ENCODE assay signal across 8 cellular contexts in genomic region chr2:72919414-72920316, GRCh38. TPM values are rescaled to one million over a fixed set of nuclear protein-coding genes. Genes with fewer than 3 reads are reported as not detected.
DNase-seq lines count a peak whose midpoint lies in the region; ATAC-seq and TF ChIP-seq lines count a peak whose summit lies in the region.

No MANE protein-coding gene starts in this region.

- no peak overlapping the region for H3K18ac ChIP-seq in H9 (ENCODE audit: insufficient read length, low read depth, low read length)

- no peak overlapping the region for H3T11ph ChIP-seq in H9 (ENCODE audit: low read length)

- H3K27ac Mint-ChIP-seq in CD4-positive, CD25-positive, alpha-beta regulatory T cell = no peak overlapping the region
- H3K27ac Mint-ChIP-seq in H9 (no peak overlapping the region), nephron (no peak overlapping the region)
- no peak overlapping the region for H3K27ac Mint-ChIP-seq in central memory CD8-positive, alpha-beta T cell (ENCODE audit: low read depth)

- H3K4me3 Mint-ChIP-seq in CD4-positive, CD25-positive, alpha-beta regulatory T cell = peak overlapping the region; percentile 27 to 53 (median 42)
- H3K4me3 Mint-ChIP-seq in H9 = peak overlapping the region; percentile 55 to 93
- peak overlapping the region; percentile 8 for H3K4me3 Mint-ChIP-seq in central memory CD8-positive, alpha-beta T cell
- H3K4me3 Mint-ChIP-seq in nephron = peak overlapping the region; percentile 65 to 84 (median 81)

- H3K36me3 ChIP-seq in CD4-positive, CD25-positive, alpha-beta regulatory T cell (ENCODE audit: control insufficient read depth, insufficient read depth, low read length) = no peaks in the 10 kb centered on the region

- no peak for TF ChIP-seq CTCF in H9 (conservative IDR thresholded peaks at IDR 0.05)
- no peak for TF ChIP-seq CTCF in nephron (IDR thresholded peaks at IDR 0.05; ENCODE audit: unreplicated experiment in 3 of 3)

- peaks cover 79% of the 10 kb centered on the region for H3K27me3 Mint-ChIP-seq in CD4-positive, CD25-positive, alpha-beta regulatory T cell
- peaks cover 25% of the 10 kb centered on the region for H3K27me3 Mint-ChIP-seq in H9 (ENCODE audit: low read depth)
- H3K27me3 Mint-ChIP-seq in central memory CD8-positive, alpha-beta T cell = peaks cover 84% of the 10 kb centered on the region
- H3K27me3 Mint-ChIP-seq in nephron (ENCODE audit: low read depth) = peaks cover 26% of the 10 kb centered on the region

- H2AFZ ChIP-seq in H9 (ENCODE audit: low read length) = no peak overlapping the region

- H3K27ac ChIP-seq in CD4-positive, CD25-positive, alpha-beta regulatory T cell (ENCODE audit: insufficient read depth, low read length, poor library complexity, severe bottlenecking) = no peak overlapping the region
- H3K27ac ChIP-seq in H9 (ENCODE audit: insufficient read length, low read depth, low read length) = no peak overlapping the region

- H3K23ac ChIP-seq in H9 (ENCODE audit: insufficient read length, low read depth, low read length) = no peak overlapping the region

- H2BK15ac ChIP-seq in H9 (ENCODE audit: low read depth, low read length) = no peak overlapping the region

- no peak overlapping the region for H3K4ac ChIP-seq in H9 (ENCODE audit: low read depth, low read length)

- H4K91ac ChIP-seq in H9 (ENCODE audit: insufficient read length, low read depth, low read length) = no peak overlapping the region

- H3K4me3 ChIP-seq in CD4-positive, CD25-positive, alpha-beta regulatory T cell (ENCODE audit: low read depth, low read length) = no peak overlapping the region

- H2BK20ac ChIP-seq in H9 (ENCODE audit: low read depth, low read length, poor library complexity, severe bottlenecking) = no peak overlapping the region

- no peak overlapping the region for H2BK5ac ChIP-seq in H9 (ENCODE audit: insufficient read length, low read length)

- no peak overlapping the region for H3K9ac ChIP-seq in H9 (ENCODE audit: extremely low read depth, insufficient read length, low read length)

- no peak for DNase-seq in CD4-positive, CD25-positive, alpha-beta regulatory T cell
- peak; percentile 62 for DNase-seq in H9
- DNase-seq in central memory CD8-positive, alpha-beta T cell (ENCODE audit: low spot score in 2 of 2) = no peak
- DNase-seq in sciatic nerve (ENCODE audit: low spot score) = no peak
- no peak for DNase-seq in NCI-H187 treated with DMSO at 0.1 percent for 48 hours (lab: John Stamatoyannopoulos, UW)
- DNase-seq in AG08396 (ENCODE audit: low spot score) = no peak
- DNase-seq in dermis blood vessel endothelial cell = no peak

- H4K5ac ChIP-seq in H9 (ENCODE audit: insufficient read length, low read depth, low read length) = no peak overlapping the region

- ATAC-seq in CD4-positive, CD25-positive, alpha-beta regulatory T cell (ENCODE audit: low read depth in 2 of 2) = no peak
- ATAC-seq in central memory CD8-positive, alpha-beta T cell (replicated peaks; ENCODE audit: extremely low read depth, poor library complexity, severe bottlenecking) = no peak
- no peak for ATAC-seq in sciatic nerve

- peaks cover 44% of the 10 kb centered on the region for H3K23me2 ChIP-seq in H9 (ENCODE audit: insufficient read length, low read depth, low read length, poor library complexity, severe bottlenecking)

- peaks cover 55% of the 10 kb centered on the region for H3K4me1 ChIP-seq in CD4-positive, CD25-positive, alpha-beta regulatory T cell (ENCODE audit: control insufficient read depth, insufficient read depth, low read length, poor library complexity, severe bottlenecking)
- H3K4me1 ChIP-seq in H9 (ENCODE audit: insufficient read depth, low read length) = peaks cover 5% of the 10 kb centered on the region

- WGBS in H9 (ENCODE audit: extremely low coverage, insufficient read length, low lambda C conversion rate) = no CpG with 5 or more reads among the region's 48 CpGs

- no peak overlapping the region for H3K56ac ChIP-seq in H9 (ENCODE audit: insufficient read length, low read depth, low read length)

- H2AK5ac ChIP-seq in H9 (ENCODE audit: insufficient read length, low read length) = no peak overlapping the region

- H3K14ac ChIP-seq in H9 (ENCODE audit: insufficient read depth, low read length) = no peak overlapping the region

- H2BK120ac ChIP-seq in H9 (ENCODE audit: low read depth, low read length, poor library complexity, severe bottlenecking) = no peak overlapping the region

- no peak overlapping the region for H2BK12ac ChIP-seq in H9 (ENCODE audit: insufficient read length, low read depth, low read length)

- peaks cover 1 to 49% (median 14%) of the 10 kb centered on the region in 4 donors for H3K4me1 Mint-ChIP-seq in CD4-positive, CD25-positive, alpha-beta regulatory T cell
- H3K4me1 Mint-ChIP-seq in H9 = peaks cover 21 to 40% of the 10 kb centered on the region in 2 experiments
- peaks cover 28% of the 10 kb centered on the region for H3K4me1 Mint-ChIP-seq in central memory CD8-positive, alpha-beta T cell
- H3K4me1 Mint-ChIP-seq in nephron = no peaks in the 10 kb centered on the region

- intact Hi-C loops in sciatic nerve (cut with DNase I) = no loop called here

- no peaks in the 10 kb centered on the region for H4K20me1 ChIP-seq in H9 (ENCODE audit: control insufficient read depth, insufficient read depth, insufficient read length)

- H3K79me2 ChIP-seq in H9 (ENCODE audit: insufficient read depth, low read length) = no peaks in the 10 kb centered on the region

- no peaks in the 10 kb centered on the region for H3K9me3 ChIP-seq in CD4-positive, CD25-positive, alpha-beta regulatory T cell (ENCODE audit: control insufficient read depth in 2 of 2, low read length in 2 of 2)
- no peaks in the 10 kb centered on the region for H3K9me3 ChIP-seq in H9 (ENCODE audit: control insufficient read depth, low read depth, low read length)

- no peak overlapping the region for H4K8ac ChIP-seq in H9 (replicated peaks; ENCODE audit: insufficient read length, low read depth, low read length)

- no peaks in the 10 kb centered on the region for H3K79me1 ChIP-seq in H9 (ENCODE audit: insufficient read depth, low read depth, low read length, poor library complexity, severe bottlenecking)

- peak overlapping the region; percentile 87 for H3K4me2 ChIP-seq in H9 (ENCODE audit: insufficient read depth, insufficient read length, low read length)

- no peaks in the 10 kb centered on the region for H3K36me3 Mint-ChIP-seq in CD4-positive, CD25-positive, alpha-beta regulatory T cell
- peaks cover 0 to 7% (median 5%) of the 10 kb centered on the region in 3 experiments; a peak in 3 of 7 replicates for H3K36me3 Mint-ChIP-seq in H9 (ENCODE audit: insufficient read depth in 1 of 3, low read depth in 3 of 3)
- peaks cover 7% of the 10 kb centered on the region for H3K36me3 Mint-ChIP-seq in central memory CD8-positive, alpha-beta T cell (ENCODE audit: insufficient read depth)
- peaks cover 5% of the 10 kb centered on the region for H3K36me3 Mint-ChIP-seq in nephron (ENCODE audit: low read depth)

- H3K9me3 Mint-ChIP-seq in CD4-positive, CD25-positive, alpha-beta regulatory T cell = peaks cover 0 to 4% (median 0%) of the 10 kb centered on the region in 7 donors
- peaks cover 2 to 4% of the 10 kb centered on the region in 2 experiments; a peak in 2 of 5 replicates for H3K9me3 Mint-ChIP-seq in H9
- no peaks in the 10 kb centered on the region for H3K9me3 Mint-ChIP-seq in central memory CD8-positive, alpha-beta T cell
- no peaks in the 10 kb centered on the region for H3K9me3 Mint-ChIP-seq in nephron

- peaks cover 33% of the 10 kb centered on the region for H3K27me3 ChIP-seq in CD4-positive, CD25-positive, alpha-beta regulatory T cell (ENCODE audit: control insufficient read depth, insufficient read depth, low read length)
- peaks cover 75% of the 10 kb centered on the region for H3K27me3 ChIP-seq in H9 (ENCODE audit: insufficient read depth, low read length)

RNA-seq across cellular contexts. Expression of gene EMX1, which starts 2.3 kb away (rescaled TPM):
- not detected for total RNA-seq in CD4-positive, CD25-positive, alpha-beta regulatory T cell
- polyA plus RNA-seq in CD4-positive, CD25-positive, alpha-beta regulatory T cell = not detected
- total RNA-seq in H9 (2021) (0.64 and 0.72 TPM in 2 replicates), sciatic nerve (not detected), dermis blood vessel endothelial cell (not detected in 2 replicates)

RNA-seq across cellular contexts. Expression of gene SPR, which starts 32.5 kb away (rescaled TPM):
- total RNA-seq in CD4-positive, CD25-positive, alpha-beta regulatory T cell = not detected
- polyA plus RNA-seq in CD4-positive, CD25-positive, alpha-beta regulatory T cell = under 1 TPM in 1 of 4 donors, not detected in 3; 0.13 TPM
- total RNA-seq in H9 (2021) = 7.3 and 7.6 TPM in 2 replicates
- 14.4 TPM for total RNA-seq in sciatic nerve
- total RNA-seq in dermis blood vessel endothelial cell = 51.7 and 52.4 TPM in 2 replicates

Comparison
In these comparisons a context has a peak if more than half of its experiments do, and no peak if none do; other contexts are left out.
1. H3K4me3 Mint-ChIP-seq: peak in every context shown above with its lines; median percentile 81 in nephron; 74 in H9; 42 in CD4-positive, CD25-positive, alpha-beta regulatory T cell; 8 in central memory CD8-positive, alpha-beta T cell.